Comparison of ENCODE assay signal across 14 cellular contexts in the genomic region with DNA sequence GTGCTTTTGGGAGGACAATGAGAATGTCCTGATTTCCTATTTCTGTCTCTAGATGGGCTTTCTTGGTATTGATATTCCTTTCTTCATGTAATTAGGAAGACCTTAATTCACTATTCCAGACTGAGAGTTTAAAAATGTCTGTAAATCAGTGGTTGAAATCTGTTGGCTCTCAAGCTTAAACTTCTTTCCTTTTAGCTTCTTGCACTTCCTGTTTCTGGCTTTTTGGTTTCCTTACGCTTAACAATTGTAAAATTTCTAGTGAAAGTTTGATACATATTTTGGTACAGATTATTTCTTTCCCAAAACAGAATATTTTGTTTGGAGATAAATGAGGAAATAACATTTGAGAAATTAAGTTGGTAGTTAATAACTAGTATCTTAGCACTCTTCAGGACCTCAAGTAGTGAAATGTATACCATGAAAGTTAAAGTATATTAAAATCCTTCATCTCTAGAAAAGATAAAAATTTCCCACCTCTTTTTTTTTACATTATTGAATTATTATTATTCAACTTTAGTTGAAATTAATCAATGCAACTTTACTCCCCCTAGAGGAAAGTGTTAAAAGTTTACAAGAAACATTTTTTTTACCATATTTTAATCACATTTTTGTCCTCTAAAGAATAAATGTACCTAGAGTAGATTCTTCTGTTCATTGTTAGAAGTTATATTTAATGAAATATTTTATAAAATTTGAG.
DNase-seq lines count a peak whose midpoint lies in the region; ATAC-seq, FAIRE-seq and TF ChIP-seq lines count a peak whose summit lies in the region.
"Had no signal": no experiment of that assay in that cellular context is flagged by ENCODE, and none has a peak within 500 bp of the region (broad histone marks: within the 10 kb centered on the region; RNA-seq: fewer than 3 reads in every experiment).

No MANE protein-coding gene starts in this region.

- CTCF ChIA-PET in BJ (lab: Yijun Ruan, JAX), result interaction anchor here (0.7 to 1.6 kb wide), 7 partner anchors 9 to 989 kb away, joined by 3 to 7 read pairs (median 4); no protein-coding TSS in a partner anchor

- 0 out of 2 replicates have a peak, but pooled peaks have one; percentile 13 for TF ChIP-seq CTCF in BJ (IDR thresholded peaks at IDR 0.05; ENCODE audit: insufficient read depth, low read depth, low read length)
- peak; percentile 74 for TF ChIP-seq CTCF in RWPE2 (IDR thresholded peaks at IDR 0.05; ENCODE audit: poor library complexity, severe bottlenecking)
- peak; percentile 29 for TF ChIP-seq CTCF in glutamatergic neuron (IDR thresholded peaks at IDR 0.05; ENCODE audit: partially characterized antibody, unreplicated experiment)
- peak in 3 of 6 experiments; percentile 33 to 48 (median 34) for TF ChIP-seq CTCF in adrenal gland (IDR thresholded peaks at IDR 0.05)

- H3K4me3 ChIP-seq in BJ (ENCODE audit: low read depth, low read length) (no peak overlapping the region), RWPE2 (ENCODE audit: severe bottlenecking) (no peak overlapping the region), adrenal gland (no peak overlapping the region)
- H3K4me3 ChIP-seq: right atrium auricular region had no signal

- no peaks in the 10 kb centered on the region for H3K27me3 Mint-ChIP-seq in glutamatergic neuron (ENCODE audit: unreplicated experiment)
- H3K27me3 Mint-ChIP-seq in activated T-helper 1 cell treated with anti-CD3 and anti-CD28 coated beads, Interleukin-12 subunit alpha, Interleukin-12 subunit beta, Interleukin-2, Interleukin-4 antibody, amounts not matched to agents 30 ng/mL and 10 ng/mL and 1 ng/mL, durations not matched to agents 14 hours and 24 hours and 36 hours (ENCODE audit: insufficient read depth), result no peaks in the 10 kb centered on the region

- no peak overlapping the region for H3K4me3 Mint-ChIP-seq in glutamatergic neuron (ENCODE audit: unreplicated experiment)
- no peak overlapping the region for H3K4me3 Mint-ChIP-seq in activated T-helper 1 cell treated with anti-CD3 and anti-CD28 coated beads, Interleukin-12 subunit alpha, Interleukin-12 subunit beta, Interleukin-2, Interleukin-4 antibody, amounts not matched to agents 30 ng/mL and 10 ng/mL and 1 ng/mL, durations not matched to agents 14 hours and 24 hours and 36 hours

- H3K27me3 ChIP-seq in BJ (ENCODE audit: control insufficient read depth, insufficient read depth, low read length) (no peaks in the 10 kb centered on the region), RWPE2 (ENCODE audit: insufficient read depth, poor library complexity, severe bottlenecking) (no peaks in the 10 kb centered on the region), adrenal gland (no peaks in the 10 kb centered on the region)
- H3K27me3 ChIP-seq: right atrium auricular region had no signal

- TF ChIP-seq POLR2A in GM12892 (IDR thresholded peaks at IDR 0.05; ENCODE audit: low read depth, low read length), result no peak
- TF ChIP-seq POLR2A in adrenal gland (IDR thresholded peaks at IDR 0.05), result no peak

- peak; percentile 71 for FAIRE-seq in GM12892 (lab: Jason Lieb, UNC)

- POLR2A ChIA-PET in BJ (lab: Charles Lee), result no interaction called here

- H3K27ac Mint-ChIP-seq in glutamatergic neuron (ENCODE audit: unreplicated experiment), result no peak overlapping the region
- no peak overlapping the region for H3K27ac Mint-ChIP-seq in activated T-helper 1 cell treated with anti-CD3 and anti-CD28 coated beads, Interleukin-12 subunit alpha, Interleukin-12 subunit beta, Interleukin-2, Interleukin-4 antibody, amounts not matched to agents 30 ng/mL and 10 ng/mL and 1 ng/mL, durations not matched to agents 14 hours and 24 hours and 36 hours

- no peaks in the 10 kb centered on the region for H3K9me3 Mint-ChIP-seq in glutamatergic neuron (ENCODE audit: unreplicated experiment)
- no peaks in the 10 kb centered on the region for H3K9me3 Mint-ChIP-seq in activated T-helper 1 cell treated with anti-CD3 and anti-CD28 coated beads, Interleukin-12 subunit alpha, Interleukin-12 subunit beta, Interleukin-2, Interleukin-4 antibody, amounts not matched to agents 30 ng/mL and 10 ng/mL and 1 ng/mL, durations not matched to agents 14 hours and 24 hours and 36 hours

- H3K27ac ChIP-seq in RWPE2 (ENCODE audit: poor library complexity, severe bottlenecking) (no peak overlapping the region), adrenal gland (no peak overlapping the region)
- H3K27ac ChIP-seq: right atrium auricular region had no signal

- no peak for ATAC-seq in RWPE2 (ENCODE audit: low read depth)
- no peak for ATAC-seq in HG02870 (IDR thresholded peaks at IDR 0.05; ENCODE audit: unreplicated experiment)

- H3K4me1 ChIP-seq in RWPE2 (ENCODE audit: insufficient read depth, poor library complexity, severe bottlenecking) (peaks cover 5% of the 10 kb centered on the region), adrenal gland (replicated peaks in 1 of 2) (no peaks in the 10 kb centered on the region)
- H3K4me1 ChIP-seq: right atrium auricular region had no signal

- H3K36me3 ChIP-seq in BJ (ENCODE audit: control insufficient read depth, insufficient read depth, low read length), result no peaks in the 10 kb centered on the region
- H3K36me3 ChIP-seq in RWPE2 (ENCODE audit: low read depth), result peaks cover 11% of the 10 kb centered on the region; the same call in 1 of the 2 replicates
- H3K36me3 ChIP-seq in adrenal gland (replicated peaks in 1 of 2), result no peaks in the 10 kb centered on the region
- H3K36me3 ChIP-seq: right atrium auricular region had no signal

- no peaks in the 10 kb centered on the region for H3K4me1 Mint-ChIP-seq in glutamatergic neuron (ENCODE audit: low read depth, unreplicated experiment)
- peaks cover 7% of the 10 kb centered on the region for H3K4me1 Mint-ChIP-seq in activated T-helper 1 cell treated with anti-CD3 and anti-CD28 coated beads, Interleukin-12 subunit alpha, Interleukin-12 subunit beta, Interleukin-2, Interleukin-4 antibody, amounts not matched to agents 30 ng/mL and 10 ng/mL and 1 ng/mL, durations not matched to agents 14 hours and 24 hours and 36 hours (ENCODE audit: low read depth)

- intact Hi-C loops in adrenal gland (cut with DNase I), result no loop called here
- intact Hi-C loops in activated T-helper 1 cell treated with anti-CD3 and anti-CD28 coated beads, Interleukin-12 subunit alpha, Interleukin-12 subunit beta, Interleukin-2, Interleukin-4 antibody, amounts not matched to agents 30 ng/mL and 10 ng/mL and 1 ng/mL, durations not matched to agents 14 hours and 24 hours and 36 hours (cut with micrococcal nuclease), result loop anchor here (1.0 kb wide), 2 partner anchors 138 to 278 kb away; no protein-coding TSS in a partner anchor

- H3K9me3 ChIP-seq in RWPE2 (ENCODE audit: severe bottlenecking), result no peaks in the 10 kb centered on the region
- no peaks in the 10 kb centered on the region for H3K9me3 ChIP-seq in adrenal gland (replicated peaks in 1 of 3)
- H3K9me3 ChIP-seq: right atrium auricular region had no signal

- 63 to 71% (median 68%) methylated on average over 1 of the region's 1 CpG for WGBS in adrenal gland, 4 donors

- H3K36me3 Mint-ChIP-seq in glutamatergic neuron (ENCODE audit: unreplicated experiment), result no peaks in the 10 kb centered on the region
- H3K36me3 Mint-ChIP-seq in activated T-helper 1 cell treated with anti-CD3 and anti-CD28 coated beads, Interleukin-12 subunit alpha, Interleukin-12 subunit beta, Interleukin-2, Interleukin-4 antibody, amounts not matched to agents 30 ng/mL and 10 ng/mL and 1 ng/mL, durations not matched to agents 14 hours and 24 hours and 36 hours (ENCODE audit: low read depth), result peaks cover 3% of the 10 kb centered on the region

- DNase-seq in BJ (ENCODE audit: low read depth) (no peak), GM12892 (ENCODE audit: insufficient read length) (no peak), RWPE2 (ENCODE audit: low spot score) (no peak), glutamatergic neuron (no peak), adrenal gland (no peak), mucosa of gallbladder (ENCODE audit: low spot score) (no peak)
- DNase-seq in activated T-helper 1 cell treated with anti-CD3 and anti-CD28 coated beads, Interleukin-12 subunit alpha, Interleukin-12 subunit beta, Interleukin-2, Interleukin-4 antibody, amounts not matched to agents 30 ng/mL and 10 ng/mL and 1 ng/mL, durations not matched to agents 14 hours and 24 hours and 36 hours (ENCODE audit: low spot score), result no peak
- DNase-seq: activated naive CD4-positive, alpha-beta T cell treated with Interleukin-2 at 50 U/mL for 16 hours; H7; hippocampal formation; stimulated activated naive CD4-positive, alpha-beta T cell treated with Interleukin-2 at 50 U/mL for 16 hours; SW 1271 had no signal
